9 cellular contexts compared by ENCODE assay signal in the genomic region with DNA sequence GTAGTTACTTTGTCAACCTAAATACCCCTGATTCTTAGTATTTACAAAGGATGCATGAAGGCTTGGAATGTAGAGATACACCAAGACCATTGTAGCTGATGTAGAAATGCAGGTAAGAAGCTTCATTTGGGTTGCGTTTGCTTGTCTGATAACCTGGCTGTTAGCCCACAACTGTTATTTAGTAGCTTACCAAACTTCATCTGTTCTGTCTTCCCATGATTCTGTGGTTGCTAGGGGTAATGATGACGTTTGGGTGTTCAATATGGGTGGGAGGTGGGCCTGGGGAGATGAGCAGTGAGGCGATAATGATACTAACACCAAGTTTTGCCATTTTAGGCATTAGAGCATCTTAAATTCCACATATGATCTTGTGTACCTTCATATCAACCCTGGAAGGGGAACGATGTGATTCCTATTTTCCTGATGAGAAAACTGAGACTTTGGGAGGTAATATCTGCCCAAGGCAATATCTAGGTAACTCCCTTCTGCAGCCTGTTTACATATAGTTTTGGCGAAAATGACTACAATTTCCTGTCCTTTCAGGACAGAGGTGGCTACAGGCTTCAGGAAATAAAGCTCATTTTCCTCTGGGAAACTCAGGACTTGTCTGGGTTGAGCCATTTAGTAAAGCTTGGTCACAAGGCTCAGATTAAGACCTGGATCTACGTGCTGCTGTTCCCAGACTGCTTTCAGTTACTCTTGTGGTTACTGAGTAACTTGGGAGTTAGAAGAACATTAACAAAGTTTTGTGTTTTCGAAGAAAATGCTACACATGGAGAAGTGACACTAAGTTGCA. TPM values are rescaled to one million over a fixed set of nuclear protein-coding genes. Genes with fewer than 3 reads are reported as not detected.
A peak's percentile ranks its signal among the peaks of the same experiment; 100 is the strongest.
DNase-seq lines count a peak whose midpoint lies in the region; ATAC-seq and TF ChIP-seq lines count a peak whose summit lies in the region.
"Had no signal": no experiment of that assay in that cellular context is flagged by ENCODE, and none has a peak within 500 bp of the region (broad histone marks: within the 10 kb centered on the region; RNA-seq: fewer than 3 reads in every experiment).

No MANE protein-coding gene starts in this region.

- peak overlapping the region in 5 of 6 donors; percentile 18 to 78 (median 65) for H3K27ac Mint-ChIP-seq in immature natural killer cell
- H3K27ac Mint-ChIP-seq: activated CD4-positive, alpha-beta T cell treated with anti-CD3 and anti-CD28 coated beads, Interleukin-2, amount 10 ng/mL, durations not matched to agents 24 days and 14 days had no signal

- WGBS in transverse colon (ENCODE audit: low coverage in 1 of 2), 2 donors = 21 to 40% methylated on average over 2 to 7 of the region's 7 CpGs

- DNase-seq in Right ventricle myocardium superior (no peak), left cardiac atrium (no peak), RWPE2 (ENCODE audit: low spot score) (no peak), immature natural killer cell (no peak), transverse colon (no peak), NCI-H2107 treated with DMSO at 0.1 percent for 48 hours (lab: John Stamatoyannopoulos, UW; ENCODE audit: unreplicated experiment) (no peak), middle frontal gyrus (ENCODE audit: extremely low spot score, low spot score) (no peak)
- DNase-seq: activated CD4-positive, alpha-beta T cell treated with anti-CD3 and anti-CD28 coated beads, Interleukin-2, amount 10 ng/mL, durations not matched to agents 24 days and 14 days had no signal

- ATAC-seq in Right ventricle myocardium superior (ENCODE audit: poor library complexity) (peak; percentile 29), left cardiac atrium (no peak), RWPE2 (ENCODE audit: low read depth) (no peak), HG03097 (IDR thresholded peaks at IDR 0.05; ENCODE audit: low FRiP score, unreplicated experiment) (no peak)

- no peaks in the 10 kb centered on the region for H3K9me3 Mint-ChIP-seq in immature natural killer cell
- H3K9me3 Mint-ChIP-seq: activated CD4-positive, alpha-beta T cell treated with anti-CD3 and anti-CD28 coated beads, Interleukin-2, amount 10 ng/mL, durations not matched to agents 24 days and 14 days had no signal

- in situ Hi-C loops in transverse colon (cut with MboI; ENCODE audit: low pct_ligation_motif_present in 1 of 4, low pct_unique_long_range_greater_than_20kb in 1 of 4, low sequenced_read_pairs in 3 of 4) = no loop called here

- peaks cover 45% of the 10 kb centered on the region for H3K36me3 ChIP-seq in RWPE2 (ENCODE audit: low read depth)
- no peaks in the 10 kb centered on the region for H3K36me3 ChIP-seq in transverse colon

- H3K27ac ChIP-seq in RWPE2 (ENCODE audit: poor library complexity, severe bottlenecking) (peak overlapping the region; percentile 10), transverse colon (peak overlapping the region; percentile 69 to 82 (median 76))

- TF ChIP-seq CTCF in RWPE2 (IDR thresholded peaks at IDR 0.05; ENCODE audit: poor library complexity, severe bottlenecking) (no peak), transverse colon (IDR thresholded peaks at IDR 0.05) (no peak)

- H3K9me3 ChIP-seq in RWPE2 (ENCODE audit: severe bottlenecking) (no peaks in the 10 kb centered on the region), transverse colon (no peaks in the 10 kb centered on the region)

- no peak for TF ChIP-seq POLR2A in transverse colon (IDR thresholded peaks at IDR 0.05)

- H3K4me1 ChIP-seq in RWPE2 (ENCODE audit: insufficient read depth, poor library complexity, severe bottlenecking) = peaks cover 33% of the 10 kb centered on the region
- peaks cover 35 to 100% (median 75%) of the 10 kb centered on the region in 4 donors for H3K4me1 ChIP-seq in transverse colon

- peaks cover 0 to 9% (median 4%) of the 10 kb centered on the region in 3 donors for H3K36me3 Mint-ChIP-seq in immature natural killer cell

- H3K4me3 ChIP-seq in RWPE2 (ENCODE audit: severe bottlenecking) (no peak overlapping the region), transverse colon (peak overlapping the region in 1 of 4 donors; percentile 22)

- H3K27me3 ChIP-seq in RWPE2 (ENCODE audit: insufficient read depth, poor library complexity, severe bottlenecking) (no peaks in the 10 kb centered on the region), transverse colon (no peaks in the 10 kb centered on the region)

- peaks cover 90 to 97% of the 10 kb centered on the region in 2 donors for H3K4me1 Mint-ChIP-seq in immature natural killer cell

- peaks cover 0 to 2% (median 0%) of the 10 kb centered on the region in 3 donors for H3K27me3 Mint-ChIP-seq in immature natural killer cell (ENCODE audit: low read depth in 3 of 3)
- H3K27me3 Mint-ChIP-seq: activated CD4-positive, alpha-beta T cell treated with anti-CD3 and anti-CD28 coated beads, Interleukin-2, amount 10 ng/mL, durations not matched to agents 24 days and 14 days had no signal

- intact Hi-C loops in Right ventricle myocardium superior (cut with DNase I) = no loop called here
- intact Hi-C loops in left cardiac atrium (cut with DNase I) = no loop called here
- intact Hi-C loops in transverse colon (cut with DNase I; ENCODE audit: low total_unique reads) = no loop called here

- TF ChIP-seq EP300 in transverse colon (IDR thresholded peaks at IDR 0.05; ENCODE audit: low read depth) = no peak

- H3K4me3 Mint-ChIP-seq in immature natural killer cell = peak overlapping the region in 1 of 5 donors; percentile 25
- H3K4me3 Mint-ChIP-seq: activated CD4-positive, alpha-beta T cell treated with anti-CD3 and anti-CD28 coated beads, Interleukin-2, amount 10 ng/mL, durations not matched to agents 24 days and 14 days had no signal

RNA-seq across cellular contexts. Expression of a gene that starts 26.8 kb away (rescaled TPM):
- total RNA-seq in Right ventricle myocardium superior = 56.1 TPM
- 10 to 100 TPM; 82.4 to 98.3 TPM for total RNA-seq in left cardiac atrium
- 10 to 100 TPM; 19.7 to 46.1 (median 24.4) TPM for polyA plus RNA-seq in immature natural killer cell
- total RNA-seq in transverse colon = 10 to 100 TPM; 28.5 to 85.7 (median 44.5) TPM
